Comparison of ENCODE assay signal across 2 cellular contexts in genomic region chr4:98969813-98970212, GRCh38.
TF ChIP-seq lines count a peak whose summit lies in the region.

No MANE protein-coding gene starts in this region.

TF ChIP-seq in GM23338, 12 proteins besides CTCF, POLR2A, EP300 and RAD21:
- no peak for TF ChIP-seq JUNB (IDR thresholded peaks at IDR 0.05; ENCODE audit: unreplicated experiment)
- TF ChIP-seq, protein P1, sequence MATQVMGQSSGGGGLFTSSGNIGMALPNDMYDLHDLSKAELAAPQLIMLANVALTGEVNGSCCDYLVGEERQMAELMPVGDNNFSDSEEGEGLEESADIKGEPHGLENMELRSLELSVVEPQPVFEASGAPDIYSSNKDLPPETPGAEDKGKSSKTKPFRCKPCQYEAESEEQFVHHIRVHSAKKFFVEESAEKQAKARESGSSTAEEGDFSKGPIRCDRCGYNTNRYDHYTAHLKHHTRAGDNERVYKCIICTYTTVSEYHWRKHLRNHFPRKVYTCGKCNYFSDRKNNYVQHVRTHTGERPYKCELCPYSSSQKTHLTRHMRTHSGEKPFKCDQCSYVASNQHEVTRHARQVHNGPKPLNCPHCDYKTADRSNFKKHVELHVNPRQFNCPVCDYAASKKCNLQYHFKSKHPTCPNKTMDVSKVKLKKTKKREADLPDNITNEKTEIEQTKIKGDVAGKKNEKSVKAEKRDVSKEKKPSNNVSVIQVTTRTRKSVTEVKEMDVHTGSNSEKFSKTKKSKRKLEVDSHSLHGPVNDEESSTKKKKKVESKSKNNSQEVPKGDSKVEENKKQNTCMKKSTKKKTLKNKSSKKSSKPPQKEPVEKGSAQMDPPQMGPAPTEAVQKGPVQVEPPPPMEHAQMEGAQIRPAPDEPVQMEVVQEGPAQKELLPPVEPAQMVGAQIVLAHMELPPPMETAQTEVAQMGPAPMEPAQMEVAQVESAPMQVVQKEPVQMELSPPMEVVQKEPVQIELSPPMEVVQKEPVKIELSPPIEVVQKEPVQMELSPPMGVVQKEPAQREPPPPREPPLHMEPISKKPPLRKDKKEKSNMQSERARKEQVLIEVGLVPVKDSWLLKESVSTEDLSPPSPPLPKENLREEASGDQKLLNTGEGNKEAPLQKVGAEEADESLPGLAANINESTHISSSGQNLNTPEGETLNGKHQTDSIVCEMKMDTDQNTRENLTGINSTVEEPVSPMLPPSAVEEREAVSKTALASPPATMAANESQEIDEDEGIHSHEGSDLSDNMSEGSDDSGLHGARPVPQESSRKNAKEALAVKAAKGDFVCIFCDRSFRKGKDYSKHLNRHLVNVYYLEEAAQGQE (IDR thresholded peaks at IDR 0.05; ENCODE audit: unreplicated experiment): no peak
- no peak for TF ChIP-seq STAT1 (IDR thresholded peaks at IDR 0.05; ENCODE audit: unreplicated experiment)
- no peak for TF ChIP-seq CREB1 (CRISPR knock-in tag; IDR thresholded peaks at IDR 0.05; ENCODE audit: low read depth)
- TF ChIP-seq ZNF114 (CRISPR knock-in tag; IDR thresholded peaks at IDR 0.05): no peak
- TF ChIP-seq ZNF462 (CRISPR knock-in tag; IDR thresholded peaks at IDR 0.05): no peak
- no peak for TF ChIP-seq NANOG (IDR thresholded peaks at IDR 0.05; ENCODE audit: borderline replicate concordance)
- no peak for TF ChIP-seq ZNF331 (CRISPR knock-in tag; IDR thresholded peaks at IDR 0.05; ENCODE audit: low read depth)
- no peak for TF ChIP-seq EZH2phosphoT487 (IDR thresholded peaks at IDR 0.05; ENCODE audit: unreplicated experiment)
- no peak for TF ChIP-seq POLR2AphosphoS5 (IDR thresholded peaks at IDR 0.05; ENCODE audit: low read depth)
- no peak for TF ChIP-seq EZH2 (IDR thresholded peaks at IDR 0.05; ENCODE audit: low read depth, unreplicated experiment)
TF ChIP-seq in GM23338: peak in this region for 0.

TF ChIP-seq in K562, 482 proteins besides CTCF, POLR2A, EP300 and RAD21:
- TF ChIP-seq CEBPG (CRISPR knock-in tag; IDR thresholded peaks at IDR 0.05) (peak; percentile 81), CEBPG (tag; conservative IDR thresholded peaks at IDR 0.05 in 1 of 2, IDR thresholded peaks at IDR 0.05 in 1 of 2) (peak; percentile 49 to 63), TRIM24 (IDR thresholded peaks at IDR 0.05) (peak in 1 of 2 experiments; percentile 38; a peak in 1 of 4 replicates), CREB5 (CRISPR knock-in tag; IDR thresholded peaks at IDR 0.05) (no peak)
- TF ChIP-seq, protein P2, sequence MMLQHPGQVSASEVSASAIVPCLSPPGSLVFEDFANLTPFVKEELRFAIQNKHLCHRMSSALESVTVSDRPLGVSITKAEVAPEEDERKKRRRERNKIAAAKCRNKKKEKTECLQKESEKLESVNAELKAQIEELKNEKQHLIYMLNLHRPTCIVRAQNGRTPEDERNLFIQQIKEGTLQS (IDR thresholded peaks at IDR 0.05): peak; percentile 58; the same call in 1 of the 2 replicates
- TF ChIP-seq, protein P2 (CRISPR knock-in tag; conservative IDR thresholded peaks at IDR 0.05): no peak
